Comparison of ENCODE assay signal across 1 cellular context in genomic region chr1:203150511-203151297, GRCh38.
A peak's percentile ranks its signal among the peaks of the same experiment; 100 is the strongest.
TF ChIP-seq lines count a peak whose summit lies in the region.

No MANE protein-coding gene starts in this region.

TF ChIP-seq in K562, 482 proteins besides CTCF, POLR2A, EP300 and RAD21:
- TF ChIP-seq RBM25 (IDR thresholded peaks at IDR 0.05; ENCODE audit: low read depth, low read length, severe bottlenecking): peak; percentile 28
- 0 out of 2 replicates have a peak, but pooled peaks have one; percentile 9 for TF ChIP-seq SPI1 (IDR thresholded peaks at IDR 0.05; ENCODE audit: borderline replicate concordance, low read depth, low read length)
- 0 out of 2 replicates have a peak, but pooled peaks have one; percentile 29 for TF ChIP-seq ZBTB9 (CRISPR knock-in tag; IDR thresholded peaks at IDR 0.05)
- 0 out of 2 replicates have a peak, but pooled peaks have one; percentile 24 for TF ChIP-seq EGR1 (conservative IDR thresholded peaks at IDR 0.05)
- no peak for TF ChIP-seq TBP (optimal IDR thresholded peaks at IDR 0.05; ENCODE audit: low read depth, low read length)
- no peak for TF ChIP-seq LEF1 (IDR thresholded peaks at IDR 0.05)
- no peak for TF ChIP-seq ZNF766 (CRISPR knock-in tag; conservative IDR thresholded peaks at IDR 0.05)
- TF ChIP-seq BCOR (IDR thresholded peaks at IDR 0.05): peak; percentile 59
- TF ChIP-seq MTA1 (IDR thresholded peaks at IDR 0.05; ENCODE audit: borderline replicate concordance): no peak
